In genomic region chr3:81643721-81644120, GRCh38 we compare ENCODE assay signal across 9 cellular contexts.
DNase-seq lines count a peak whose midpoint lies in the region; ATAC-seq, FAIRE-seq and TF ChIP-seq lines count a peak whose summit lies in the region.
"Had no signal": no experiment of that assay in that cellular context is flagged by ENCODE, and none has a peak within 500 bp of the region (broad histone marks: within the 10 kb centered on the region; RNA-seq: fewer than 3 reads in every experiment).

No MANE protein-coding gene starts in this region.

- H3K14ac ChIP-seq in H9 (ENCODE audit: insufficient read depth, low read length), result no peak overlapping the region

- no peak overlapping the region for H3K27ac ChIP-seq in A549
- no peak overlapping the region for H3K27ac ChIP-seq in H9 (ENCODE audit: insufficient read length, low read depth, low read length)
- H3K27ac ChIP-seq in RWPE2 (ENCODE audit: poor library complexity, severe bottlenecking), result no peak overlapping the region
- H3K27ac ChIP-seq in heart right ventricle, result no peak overlapping the region

- no peak overlapping the region for H2AFZ ChIP-seq in H9 (ENCODE audit: low read length)

- H3K4me3 ChIP-seq in A549 (no peak overlapping the region), RWPE2 (ENCODE audit: severe bottlenecking) (no peak overlapping the region), heart right ventricle (no peak overlapping the region)

- peaks cover 10% of the 10 kb centered on the region; the same call in 1 of the 2 replicates for H3K36me3 ChIP-seq in RWPE2 (ENCODE audit: low read depth)
- H3K36me3 ChIP-seq in heart right ventricle, result peaks cover 0 to 69% (median 0%) of the 10 kb centered on the region in 9 donors

- H3K23ac ChIP-seq in H9 (ENCODE audit: insufficient read length, low read depth, low read length), result no peak overlapping the region

- H3K79me2 ChIP-seq in H9 (ENCODE audit: insufficient read depth, low read length), result no peaks in the 10 kb centered on the region

- H3K56ac ChIP-seq in H9 (ENCODE audit: insufficient read length, low read depth, low read length), result no peak overlapping the region

- no peaks in the 10 kb centered on the region for H3K27me3 Mint-ChIP-seq in H9 (ENCODE audit: low read depth)
- no peaks in the 10 kb centered on the region for H3K27me3 Mint-ChIP-seq in naive thymus-derived CD8-positive, alpha-beta T cell

- no peak overlapping the region for H3K4ac ChIP-seq in H9 (ENCODE audit: low read depth, low read length)

- no peak overlapping the region for H2BK15ac ChIP-seq in H9 (ENCODE audit: low read depth, low read length)

- H4K91ac ChIP-seq in H9 (ENCODE audit: insufficient read length, low read depth, low read length), result no peak overlapping the region

- H3K18ac ChIP-seq in H9 (ENCODE audit: insufficient read length, low read depth, low read length), result no peak overlapping the region

- H2BK5ac ChIP-seq in H9 (ENCODE audit: insufficient read length, low read length), result no peak overlapping the region

- DNase-seq in A549 (ENCODE audit: low read depth in 1 of 2, low spot score in 1 of 2) (peak in 1 of 2 experiments; percentile 25), H9 (no peak), RWPE2 (ENCODE audit: low spot score) (no peak), heart right ventricle (no peak)
- no peak for DNase-seq in activated effector memory CD4-positive, alpha-beta T cell treated with Interleukin-2 at 50 U/mL for 16 hours
- no peak for DNase-seq in naive thymus-derived CD8-positive, alpha-beta T cell
- DNase-seq: NCI-H1105 had no signal

- no peaks in the 10 kb centered on the region for H3K27me3 ChIP-seq in H9 (ENCODE audit: insufficient read depth, low read length)
- no peaks in the 10 kb centered on the region for H3K27me3 ChIP-seq in RWPE2 (ENCODE audit: insufficient read depth, poor library complexity, severe bottlenecking)
- no peaks in the 10 kb centered on the region for H3K27me3 ChIP-seq in heart right ventricle

- H3K4me3 Mint-ChIP-seq in H9, result no peak overlapping the region
- no peak overlapping the region for H3K4me3 Mint-ChIP-seq in naive thymus-derived CD8-positive, alpha-beta T cell

- TF ChIP-seq CTCF in A549 (IDR thresholded peaks at IDR 0.05) (peak; percentile 31), H9 (conservative IDR thresholded peaks at IDR 0.05) (peak; percentile 61; the same call in 2 of the 3 replicates), RWPE2 (IDR thresholded peaks at IDR 0.05; ENCODE audit: poor library complexity, severe bottlenecking) (peak; percentile 40), heart right ventricle (IDR thresholded peaks at IDR 0.05) (peak in 8 of 9 donors; percentile 29 to 60 (median 48))

- H3K9ac ChIP-seq in H9 (ENCODE audit: extremely low read depth, insufficient read length, low read length), result no peak overlapping the region

- H3T11ph ChIP-seq in H9 (ENCODE audit: low read length), result no peak overlapping the region

- H3K79me1 ChIP-seq in H9 (ENCODE audit: insufficient read depth, low read depth, low read length, poor library complexity, severe bottlenecking), result no peaks in the 10 kb centered on the region

- FAIRE-seq in A549 (lab: Jason Lieb, UNC), result no peak

- no peak overlapping the region for H2BK120ac ChIP-seq in H9 (ENCODE audit: low read depth, low read length, poor library complexity, severe bottlenecking)

- intact Hi-C loops in heart right ventricle (cut with DNase I), result loop anchor here in 7 of 10 donors (2.0 to 10.0 kb wide), 9 partner anchors 61 to 349 kb away; no protein-coding TSS in a partner anchor

- no peak overlapping the region for H3K4me2 ChIP-seq in A549
- H3K4me2 ChIP-seq in H9 (ENCODE audit: insufficient read depth, insufficient read length, low read length), result no peak overlapping the region

- H2BK20ac ChIP-seq in H9 (ENCODE audit: low read depth, low read length, poor library complexity, severe bottlenecking), result no peak overlapping the region

- H3K4me1 ChIP-seq in A549, result no peaks in the 10 kb centered on the region; the same call in 2 of the 3 replicates
- H3K4me1 ChIP-seq in H9 (ENCODE audit: insufficient read depth, low read length), result no peaks in the 10 kb centered on the region
- H3K4me1 ChIP-seq in RWPE2 (ENCODE audit: insufficient read depth, poor library complexity, severe bottlenecking), result no peaks in the 10 kb centered on the region
- peaks cover 0 to 16% (median 0%) of the 10 kb centered on the region in 9 donors for H3K4me1 ChIP-seq in heart right ventricle

- POLR2A ChIA-PET in A549 (lab: Yijun Ruan, JAX), result no interaction called here
- POLR2A ChIA-PET in naive thymus-derived CD8-positive, alpha-beta T cell (lab: Charles Lee), result no interaction called here

- peak; percentile 49 to 62 for TF ChIP-seq RAD21 in A549 (conservative IDR thresholded peaks at IDR 0.05 in 1 of 2, IDR thresholded peaks at IDR 0.05 in 1 of 2)

- H3K36me3 Mint-ChIP-seq in H9 (ENCODE audit: insufficient read depth in 1 of 3, low read depth in 3 of 3), result no peaks in the 10 kb centered on the region
- H3K36me3 Mint-ChIP-seq in naive thymus-derived CD8-positive, alpha-beta T cell, result peaks cover 0 to 10% (median 9%) of the 10 kb centered on the region in 3 donors

- ATAC-seq in A549, result peak; percentile 78; a peak in 5 of 6 replicates
- ATAC-seq in RWPE2 (ENCODE audit: low read depth), result peak; percentile 61; the same call in 2 of the 3 replicates
- peak in 7 of 8 donors; percentile 55 to 75 (median 67) for ATAC-seq in heart right ventricle
- no peak for ATAC-seq in GM21367 (IDR thresholded peaks at IDR 0.05; ENCODE audit: unreplicated experiment)
- ATAC-seq in GM19455 (IDR thresholded peaks at IDR 0.05; ENCODE audit: unreplicated experiment), result no peak
- no peak for ATAC-seq in naive thymus-derived CD8-positive, alpha-beta T cell

- no peaks in the 10 kb centered on the region for H3K9me3 ChIP-seq in A549
- H3K9me3 ChIP-seq in H9 (ENCODE audit: control insufficient read depth, low read depth, low read length), result no peaks in the 10 kb centered on the region
- no peaks in the 10 kb centered on the region for H3K9me3 ChIP-seq in RWPE2 (ENCODE audit: severe bottlenecking)
- no peaks in the 10 kb centered on the region for H3K9me3 ChIP-seq in heart right ventricle

- H4K8ac ChIP-seq in H9 (replicated peaks; ENCODE audit: insufficient read length, low read depth, low read length), result no peak overlapping the region

- WGBS in A549 (ENCODE audit: missing lambda C conversion rate), result 69% methylated on average over 2 of the region's 2 CpGs
- WGBS in H9 (ENCODE audit: extremely low coverage, insufficient read length, low lambda C conversion rate), result no CpG with 5 or more reads among the region's 2 CpGs
- 66 to 75% methylated on average over 2 of the region's 2 CpGs for WGBS in heart right ventricle, 2 donors

- H3K23me2 ChIP-seq in H9 (ENCODE audit: insufficient read length, low read depth, low read length, poor library complexity, severe bottlenecking), result no peaks in the 10 kb centered on the region

- no peaks in the 10 kb centered on the region for H3K9me3 Mint-ChIP-seq in H9
- H3K9me3 Mint-ChIP-seq in naive thymus-derived CD8-positive, alpha-beta T cell, result no peaks in the 10 kb centered on the region

- TF ChIP-seq EP300 in A549 (IDR thresholded peaks at IDR 0.05), result no peak

- no peaks in the 10 kb centered on the region for H4K20me1 ChIP-seq in H9 (ENCODE audit: control insufficient read depth, insufficient read depth, insufficient read length)

- CTCF ChIA-PET in A549 (lab: Yijun Ruan, JAX), result interaction anchor here (0.7 to 1.5 kb wide), 5 partner anchors 29 to 490 kb away, joined by 3 to 8 read pairs (median 3); no protein-coding TSS in a partner anchor

- no peak overlapping the region for H2AK5ac ChIP-seq in H9 (ENCODE audit: insufficient read length, low read length)

- no peak overlapping the region for H4K5ac ChIP-seq in H9 (ENCODE audit: insufficient read length, low read depth, low read length)

- no peak for TF ChIP-seq POLR2A in A549 (IDR thresholded peaks at IDR 0.05; ENCODE audit: low read length)

- H3K27ac Mint-ChIP-seq in H9, result no peak overlapping the region
- no peak overlapping the region for H3K27ac Mint-ChIP-seq in naive thymus-derived CD8-positive, alpha-beta T cell

- H2BK12ac ChIP-seq in H9 (ENCODE audit: insufficient read length, low read depth, low read length), result no peak overlapping the region

- H3K4me1 Mint-ChIP-seq in H9, result no peaks in the 10 kb centered on the region
- H3K4me1 Mint-ChIP-seq in naive thymus-derived CD8-positive, alpha-beta T cell, result peaks cover 0 to 2% (median 0%) of the 10 kb centered on the region in 4 donors

TF ChIP-seq in A549, 52 proteins besides CTCF, POLR2A, EP300 and RAD21:
- TF ChIP-seq SMC3 (IDR thresholded peaks at IDR 0.05), result peak; percentile 35; the same call in 2 of the 3 replicates
- no peak for TF ChIP-seq BCL3 (IDR thresholded peaks at IDR 0.05)

Comparison
In these comparisons a context has a peak if more than half of its experiments do, and no peak if none do; other contexts are left out.
1. ATAC-seq: peak in A549 (2 of 2), RWPE2 (single experiment) and heart right ventricle (7 of 8); none in GM21367 (single experiment), GM19455 (single experiment) and naive thymus-derived CD8-positive, alpha-beta T cell (0 of 2).
2. Peak in every context shown above with its lines, with median percentiles within 50 percentile points of each other: CTCF ChIP-seq.